Comparison of ENCODE assay signal across 8 cellular contexts in the genomic region with DNA sequence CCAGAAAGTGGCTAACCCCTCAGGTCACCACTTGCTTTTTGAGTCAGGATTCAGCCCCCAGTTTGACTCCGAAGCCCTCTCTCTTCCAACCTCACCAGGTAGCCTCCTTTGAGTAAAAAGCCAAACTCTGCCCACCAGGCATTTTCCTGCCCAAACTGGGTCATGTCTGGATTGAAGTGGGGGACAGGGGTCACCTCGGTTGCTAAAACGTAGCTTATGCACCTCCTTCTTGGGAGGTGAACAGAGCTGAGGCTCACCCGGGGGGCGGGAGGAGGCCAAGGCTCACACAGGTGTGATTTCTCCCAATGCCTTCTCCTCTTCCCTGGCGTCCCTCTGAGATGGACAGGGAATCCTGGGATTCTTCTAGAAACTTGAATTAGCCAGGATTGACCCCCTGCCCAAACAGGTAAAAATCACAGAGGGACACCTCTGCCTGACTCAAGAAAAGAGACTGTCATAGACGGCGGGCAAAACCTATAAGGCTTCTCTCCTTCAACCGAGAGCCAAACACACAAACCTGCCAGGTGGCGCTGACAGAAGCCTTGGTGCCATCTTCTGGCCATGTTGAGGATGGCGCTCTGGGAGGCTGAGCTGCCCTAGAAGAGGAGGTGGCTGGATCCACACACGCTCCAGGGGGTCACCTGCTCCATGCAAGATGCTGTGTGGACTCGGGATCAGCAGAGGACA. TPM values are rescaled to one million over a fixed set of nuclear protein-coding genes. Genes with fewer than 3 reads are reported as not detected.
DNase-seq lines count a peak whose midpoint lies in the region; ATAC-seq and TF ChIP-seq lines count a peak whose summit lies in the region.

No MANE protein-coding gene starts in this region.

- no peak overlapping the region for H3K27ac ChIP-seq in VCaP

- peak; percentile 81 for ATAC-seq in GM21717 (IDR thresholded peaks at IDR 0.05; ENCODE audit: unreplicated experiment)
- no peak for ATAC-seq in HG03025 (IDR thresholded peaks at IDR 0.05; ENCODE audit: low FRiP score, unreplicated experiment)

- TF ChIP-seq CTCF in VCaP (conservative IDR thresholded peaks at IDR 0.05) = peak; percentile 82

- DNase-seq in EL (peak; percentile 29), NCI-H1048 (lab: John Stamatoyannopoulos, UW) (peak; percentile 15), myocyte (ENCODE audit: low read depth) (peak; percentile 28), cerebellar nuclear complex (lab: John Stamatoyannopoulos, UW) (no peak)
- peak; percentile 8 for DNase-seq in effector CD4-positive, alpha-beta T cell

RNA-seq across cellular contexts. Expression of a gene that starts 51.6 kb away (rescaled TPM):
- total RNA-seq in myocyte = not detected in 2 replicates
- not detected for polyA plus RNA-seq in myocyte (2012)

Comparison
In these comparisons a context has a peak if more than half of its experiments do, and no peak if none do; other contexts are left out.
1. DNase-seq: peak in EL (single experiment), NCI-H1048 (single experiment), effector CD4-positive, alpha-beta T cell (single experiment) and myocyte (single experiment); none in cerebellar nuclear complex (0 of 2).